9 cellular contexts compared by ENCODE assay signal in the genomic region with DNA sequence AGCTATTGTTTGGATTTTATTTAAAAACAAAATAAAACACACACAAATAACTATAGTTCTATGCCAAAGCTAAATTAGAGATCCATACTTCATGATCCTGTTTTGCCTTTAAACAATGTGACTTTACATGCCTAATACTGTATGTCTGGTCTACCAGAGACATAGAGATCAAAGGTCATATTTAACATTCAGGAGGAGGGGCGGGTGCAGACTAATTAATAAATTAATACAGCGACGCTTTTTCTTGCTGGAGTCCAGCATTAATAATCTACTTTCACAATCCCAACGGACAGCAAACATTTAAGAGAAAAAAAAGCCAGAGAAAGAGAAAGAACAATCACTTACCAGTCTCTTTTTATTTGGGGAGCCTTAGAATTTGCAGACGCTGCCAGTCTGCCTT. TPM values are rescaled to one million over a fixed set of nuclear protein-coding genes. Genes with fewer than 3 reads are reported as not detected.
DNase-seq lines count a peak whose midpoint lies in the region; ATAC-seq and TF ChIP-seq lines count a peak whose summit lies in the region.
"Had no signal": no experiment of that assay in that cellular context is flagged by ENCODE, and none has a peak within 500 bp of the region (broad histone marks: within the 10 kb centered on the region; RNA-seq: fewer than 3 reads in every experiment).

No MANE protein-coding gene starts in this region.

- H3K27ac ChIP-seq in right atrium auricular region (peak overlapping the region; percentile 84 to 90), colonic mucosa (no peak overlapping the region)
- H3K27ac ChIP-seq in effector memory CD4-positive, alpha-beta T cell (ENCODE audit: insufficient read depth, low read length, poor library complexity, severe bottlenecking): no peak overlapping the region

- no peaks in the 10 kb centered on the region for H3K36me3 Mint-ChIP-seq in naive thymus-derived CD8-positive, alpha-beta T cell

- peak overlapping the region; percentile 38 to 90 (median 78) for H3K4me3 Mint-ChIP-seq in naive thymus-derived CD8-positive, alpha-beta T cell

- H3K4me1 ChIP-seq in right atrium auricular region (peaks cover 0 to 34% of the 10 kb centered on the region in 2 donors), colonic mucosa (peaks cover 3% of the 10 kb centered on the region)
- peaks cover 15% of the 10 kb centered on the region for H3K4me1 ChIP-seq in effector memory CD4-positive, alpha-beta T cell (ENCODE audit: control insufficient read depth, insufficient read depth, low read length, poor library complexity, severe bottlenecking)

- TF ChIP-seq CTCF in right atrium auricular region (IDR thresholded peaks at IDR 0.05) (no peak), colonic mucosa (IDR thresholded peaks at IDR 0.05) (no peak)

- ATAC-seq in left ventricle myocardium superior: no peak
- ATAC-seq in naive thymus-derived CD8-positive, alpha-beta T cell: no peak

- H3K36me3 ChIP-seq in right atrium auricular region: no peaks in the 10 kb centered on the region
- H3K36me3 ChIP-seq in colonic mucosa: no peaks in the 10 kb centered on the region
- no peaks in the 10 kb centered on the region for H3K36me3 ChIP-seq in effector memory CD4-positive, alpha-beta T cell (ENCODE audit: control insufficient read depth, insufficient read depth, low read length)

- H3K9me3 Mint-ChIP-seq in naive thymus-derived CD8-positive, alpha-beta T cell: no peaks in the 10 kb centered on the region

- no peaks in the 10 kb centered on the region for H3K9me3 ChIP-seq in right atrium auricular region
- H3K9me3 ChIP-seq in colonic mucosa: no peaks in the 10 kb centered on the region
- H3K9me3 ChIP-seq in effector memory CD4-positive, alpha-beta T cell (ENCODE audit: control insufficient read depth, low read length): no peaks in the 10 kb centered on the region

- H3K4me3 ChIP-seq in right atrium auricular region: peak overlapping the region; percentile 49 to 63
- H3K4me3 ChIP-seq in colonic mucosa: peak overlapping the region; percentile 40
- no peak overlapping the region for H3K4me3 ChIP-seq in effector memory CD4-positive, alpha-beta T cell (ENCODE audit: insufficient read depth, low read depth, low read length, poor library complexity, severe bottlenecking)

- no peak overlapping the region for H3K27ac Mint-ChIP-seq in naive thymus-derived CD8-positive, alpha-beta T cell

- POLR2A ChIA-PET in naive thymus-derived CD8-positive, alpha-beta T cell (lab: Charles Lee): interaction anchor here (0.6 to 0.8 kb wide), 2 partner anchors 10 to 108 kb away, joined by 3 read pairs; no protein-coding TSS in a partner anchor

- H3K9ac ChIP-seq in colonic mucosa (ENCODE audit: low read depth in 2 of 2, low read length in 2 of 2): no peak overlapping the region

- peaks cover 20 to 55% (median 38%) of the 10 kb centered on the region in 4 donors for H3K4me1 Mint-ChIP-seq in naive thymus-derived CD8-positive, alpha-beta T cell

- peaks cover 29 to 64% (median 37%) of the 10 kb centered on the region in 5 donors for H3K27me3 Mint-ChIP-seq in naive thymus-derived CD8-positive, alpha-beta T cell

- intact Hi-C loops in left ventricle myocardium superior (cut with micrococcal nuclease): no loop called here
- intact Hi-C loops in colonic mucosa (cut with DNase I): no loop called here

- DNase-seq in right atrium auricular region (ENCODE audit: low spot score) (no peak), left ventricle myocardium superior (no peak), colonic mucosa (no peak), NCI-H510A treated with DMSO at 0.1 percent for 48 hours (lab: John Stamatoyannopoulos, UW) (no peak), SIG-M5 treated with dmso at 0.1 percent for 504 hours (lab: John Stamatoyannopoulos, UW; ENCODE audit: unreplicated experiment) (no peak), HuH-7 (ENCODE audit: low spot score) (no peak)
- no peak for DNase-seq in naive thymus-derived CD8-positive, alpha-beta T cell
- no peak for DNase-seq in effector memory CD4-positive, alpha-beta T cell
- DNase-seq: MV-4-11 had no signal

- H3K27me3 ChIP-seq in right atrium auricular region: no peaks in the 10 kb centered on the region
- H3K27me3 ChIP-seq in colonic mucosa: no peaks in the 10 kb centered on the region
- H3K27me3 ChIP-seq in effector memory CD4-positive, alpha-beta T cell (replicated peaks; ENCODE audit: control insufficient read depth, insufficient read depth, low read length, poor library complexity, severe bottlenecking): no peaks in the 10 kb centered on the region

RNA-seq across cellular contexts. Expression of a gene that starts 0.5 kb away (rescaled TPM):
- total RNA-seq in right atrium auricular region (1 to 10 TPM; 3.1 to 4.1 TPM), left ventricle myocardium superior (5.0 TPM), colonic mucosa (1 to 10 TPM in 1 of 2 donors, under 1 TPM in 1; 0.79 to 1.5 TPM)
- not detected for total RNA-seq in naive thymus-derived CD8-positive, alpha-beta T cell
- under 1 TPM in 1 of 3 donors, not detected in 2; 0.59 TPM for polyA plus RNA-seq in naive thymus-derived CD8-positive, alpha-beta T cell

Comparison
In these comparisons a context has a peak if more than half of its experiments do, and no peak if none do; other contexts are left out.
1. H3K27ac ChIP-seq: peak in right atrium auricular region (2 of 2); none in colonic mucosa (single experiment) and effector memory CD4-positive, alpha-beta T cell (single experiment).